In genomic region chr9:127313042-127313560, GRCh38 we compare ENCODE assay signal across 16 cellular contexts. TPM values are rescaled to one million over a fixed set of nuclear protein-coding genes. Genes with fewer than 3 reads are reported as not detected.
DNase-seq lines count a peak whose midpoint lies in the region; ATAC-seq, FAIRE-seq and TF ChIP-seq lines count a peak whose summit lies in the region.
"Had no signal": no experiment of that assay in that cellular context is flagged by ENCODE, and none has a peak within 500 bp of the region (broad histone marks: within the 10 kb centered on the region; RNA-seq: fewer than 3 reads in every experiment).

No MANE protein-coding gene starts in this region.

- TF ChIP-seq EP300 in esophagus muscularis mucosa (IDR thresholded peaks at IDR 0.05), result no peak

- no peaks in the 10 kb centered on the region for H3K27me3 ChIP-seq in ascending aorta
- no peaks in the 10 kb centered on the region for H3K27me3 ChIP-seq in esophagus muscularis mucosa
- H3K27me3 ChIP-seq: BLaER1 had no signal

- 98% methylated on average over 7 of the region's 7 CpGs for WGBS in esophagus muscularis mucosa

- no peak for TF ChIP-seq POLR2A in esophagus muscularis mucosa (IDR thresholded peaks at IDR 0.05; ENCODE audit: low read depth)

- peaks cover 16 to 26% of the 10 kb centered on the region in 2 donors for H3K36me3 ChIP-seq in ascending aorta
- H3K36me3 ChIP-seq in esophagus muscularis mucosa, result peaks cover 0 to 33% (median 13%) of the 10 kb centered on the region in 4 donors

- H3K4me3 ChIP-seq in ascending aorta (no peak overlapping the region), esophagus muscularis mucosa (no peak overlapping the region)
- H3K4me3 ChIP-seq: BLaER1, GM23248 had no signal

- DNase-seq in NCI-H82 (lab: John Stamatoyannopoulos, UW) (peak; percentile 40), NCI-H82 treated with DMSO at 0.1 percent for 48 hours (lab: John Stamatoyannopoulos, UW; ENCODE audit: unreplicated experiment) (no peak), ascending aorta (ENCODE audit: low spot score in 2 of 2) (no peak), esophagus muscularis mucosa (ENCODE audit: extremely low spot score) (peak; percentile 39), urothelium cell line (ENCODE audit: low spot score) (no peak)
- no peak for DNase-seq in activated CD4-positive, alpha-beta T cell treated with anti-CD3 and anti-CD28 coated beads, Interleukin-2, amount 50 U/mL, for 48 hours
- DNase-seq: 8988T; AML-193; Caco-2; CD8-positive, alpha-beta memory T cell; DND-41; GF-D8; GM23248; H9 had no signal

- no peak for ATAC-seq in HG02938 (IDR thresholded peaks at IDR 0.05; ENCODE audit: unreplicated experiment)

- H3K27ac ChIP-seq in ascending aorta (peak overlapping the region; percentile 78 to 80), esophagus muscularis mucosa (replicated peaks in 1 of 4) (no peak overlapping the region)
- H3K27ac ChIP-seq: BLaER1, GM23248 had no signal

- H3K9me3 ChIP-seq in ascending aorta (no peaks in the 10 kb centered on the region), esophagus muscularis mucosa (no peaks in the 10 kb centered on the region)
- H3K9me3 ChIP-seq: BLaER1, Caco-2 had no signal

- TF ChIP-seq CTCF in ascending aorta (IDR thresholded peaks at IDR 0.05) (no peak), esophagus muscularis mucosa (IDR thresholded peaks at IDR 0.05) (no peak)

- no peak for FAIRE-seq in urothelium cell line (lab: Jason Lieb, UNC)

- H3K4me1 ChIP-seq in ascending aorta (peaks cover 4 to 52% of the 10 kb centered on the region in 2 donors), esophagus muscularis mucosa (peaks cover 8 to 32% (median 13%) of the 10 kb centered on the region in 4 donors)
- H3K4me1 ChIP-seq: BLaER1 had no signal

- intact Hi-C loops in ascending aorta (cut with DNase I), result no loop called here
- intact Hi-C loops in esophagus muscularis mucosa (cut with DNase I), result no loop called here

RNA-seq across cellular contexts. Expression of gene GARNL3, which starts 48.5 kb away (rescaled TPM):
- total RNA-seq in ascending aorta (162 TPM), esophagus muscularis mucosa (10 to 100 TPM in 3 of 4 donors, 1 to 10 TPM in 1; 8.9 to 17.9 (median 12.2) TPM)

Comparison
In these comparisons a context has a peak if more than half of its experiments do, and no peak if none do; other contexts are left out.
1. DNase-seq: peak in NCI-H82 (single experiment) and esophagus muscularis mucosa (single experiment); none in NCI-H82 treated with DMSO at 0.1 percent for 48 hours (single experiment), ascending aorta (0 of 2), activated CD4-positive, alpha-beta T cell treated with anti-CD3 and anti-CD28 coated beads, Interleukin-2, amount 50 U/mL, for 48 hours (0 of 2) and urothelium cell line (single experiment).
2. H3K27ac ChIP-seq: peak in ascending aorta (2 of 2); none in esophagus muscularis mucosa (0 of 4).